22 cellular contexts compared by ENCODE assay signal in the genomic region with DNA sequence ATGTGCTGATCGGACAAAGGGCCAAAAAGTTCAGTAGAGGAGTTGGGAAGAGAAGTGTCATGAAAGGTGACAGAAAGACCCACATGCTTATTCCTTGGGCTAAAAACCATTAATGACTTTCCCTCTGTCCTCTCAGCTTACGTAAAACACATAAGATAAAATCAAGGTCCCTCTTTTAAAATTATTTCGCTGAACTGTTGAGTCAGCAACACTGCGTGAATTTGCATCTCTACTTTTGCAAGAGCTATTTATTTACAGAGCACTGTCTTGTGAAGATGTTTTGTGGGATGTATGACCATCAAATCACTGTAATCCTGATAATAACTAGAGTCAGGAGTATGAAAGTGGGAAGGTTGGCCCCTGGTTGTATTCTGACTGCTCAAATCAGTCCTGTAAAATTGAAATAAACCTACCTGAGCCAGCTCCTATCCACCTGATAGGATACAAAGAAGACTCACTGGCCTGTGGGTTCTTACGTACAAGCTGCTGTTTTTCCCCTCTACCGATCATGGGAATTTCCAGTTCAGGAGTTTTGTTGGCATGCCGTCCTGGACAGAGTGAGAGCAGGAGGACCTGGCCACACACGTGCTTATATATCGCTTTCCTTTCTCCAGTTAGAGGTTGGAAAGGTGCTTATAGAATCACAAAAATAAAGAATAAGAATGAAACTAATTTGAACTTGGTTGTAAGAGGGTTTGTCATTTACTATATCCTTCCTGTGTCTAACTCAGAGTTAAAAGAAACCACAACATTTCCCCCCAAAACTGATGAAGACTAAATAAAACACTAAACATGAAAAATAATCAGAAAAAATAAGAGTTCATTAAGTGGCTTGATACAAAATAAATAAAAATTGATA. TPM values are rescaled to one million over a fixed set of nuclear protein-coding genes. Genes with fewer than 3 reads are reported as not detected.
DNase-seq lines count a peak whose midpoint lies in the region; ATAC-seq, FAIRE-seq and TF ChIP-seq lines count a peak whose summit lies in the region.
"Had no signal": no experiment of that assay in that cellular context is flagged by ENCODE, and none has a peak within 500 bp of the region (broad histone marks: within the 10 kb centered on the region; RNA-seq: fewer than 3 reads in every experiment).

No MANE protein-coding gene starts in this region.

- TF ChIP-seq CTCF in A549 (IDR thresholded peaks at IDR 0.05) = no peak
- no peak for TF ChIP-seq CTCF in keratinocyte (optimal IDR thresholded peaks at IDR 0.05 in 1 of 3, IDR thresholded peaks at IDR 0.05 in 1 of 3, conservative IDR thresholded peaks at IDR 0.05 in 1 of 3; ENCODE audit: extremely low read depth in 1 of 3, insufficient read depth in 2 of 3, low read length in 3 of 3)

- no peak overlapping the region for H2AFZ ChIP-seq in keratinocyte (ENCODE audit: control insufficient read depth, low read length)

- H3K4me1 Mint-ChIP-seq in CD4-positive, CD25-positive, alpha-beta regulatory T cell = peaks cover 4 to 27% (median 18%) of the 10 kb centered on the region in 4 donors
- H3K4me1 Mint-ChIP-seq in activated CD4-positive, alpha-beta memory T cell treated with anti-CD3 and anti-CD28 coated beads, Interleukin-2, amount 10 ng/mL, durations not matched to agents 7 days and 5 days = peaks cover 58% of the 10 kb centered on the region

- peaks cover 0 to 5% (median 2%) of the 10 kb centered on the region in 7 donors for H3K9me3 Mint-ChIP-seq in CD4-positive, CD25-positive, alpha-beta regulatory T cell
- H3K9me3 Mint-ChIP-seq in activated CD4-positive, alpha-beta memory T cell treated with anti-CD3 and anti-CD28 coated beads, Interleukin-2, amount 10 ng/mL, durations not matched to agents 7 days and 5 days = peaks cover 6% of the 10 kb centered on the region

- FAIRE-seq in A549 (lab: Jason Lieb, UNC) (no peak), keratinocyte (lab: Jason Lieb, UNC) (no peak)
- FAIRE-seq: small intestine, TTC549 had no signal

- TF ChIP-seq POLR2A in A549 (IDR thresholded peaks at IDR 0.05; ENCODE audit: low read length) = no peak

- CTCF ChIA-PET in A549 (lab: Yijun Ruan, JAX) = interaction anchor here (0.9 kb wide), 1 partner anchor 8 kb away, joined by 3 read pairs; no protein-coding TSS in a partner anchor
- CTCF ChIA-PET in activated CD4-positive, alpha-beta memory T cell treated with anti-CD3 and anti-CD28 coated beads, Interleukin-2, amount 10 ng/mL, durations not matched to agents 7 days and 5 days (lab: Charles Lee) = interaction anchor here (1.3 to 4.8 kb wide), 2 partner anchors 8 to 126 kb away, joined by 5 to 22 read pairs; no protein-coding TSS in a partner anchor

- no peaks in the 10 kb centered on the region for H3K79me2 ChIP-seq in keratinocyte (ENCODE audit: control insufficient read depth, insufficient read depth, low read length)

- H3K4me3 Mint-ChIP-seq in CD4-positive, CD25-positive, alpha-beta regulatory T cell = peak overlapping the region; percentile 3 to 78 (median 74)
- H3K4me3 Mint-ChIP-seq in activated CD4-positive, alpha-beta memory T cell treated with anti-CD3 and anti-CD28 coated beads, Interleukin-2, amount 10 ng/mL, durations not matched to agents 7 days and 5 days = peak overlapping the region; percentile 67

- no peaks in the 10 kb centered on the region for H3K27me3 ChIP-seq in CD4-positive, CD25-positive, alpha-beta regulatory T cell (ENCODE audit: control insufficient read depth, insufficient read depth, low read length)
- H3K27me3 ChIP-seq in keratinocyte (ENCODE audit: control insufficient read depth, extremely low read depth, insufficient read depth, low read length) (no peaks in the 10 kb centered on the region), SJCRH30 (no peaks in the 10 kb centered on the region)
- H3K27me3 ChIP-seq: BE2C, cardiac muscle cell, ovary, transverse colon had no signal

- H3K36me3 Mint-ChIP-seq in CD4-positive, CD25-positive, alpha-beta regulatory T cell = peaks cover 3% of the 10 kb centered on the region
- peaks cover 7% of the 10 kb centered on the region for H3K36me3 Mint-ChIP-seq in activated CD4-positive, alpha-beta memory T cell treated with anti-CD3 and anti-CD28 coated beads, Interleukin-2, amount 10 ng/mL, durations not matched to agents 7 days and 5 days (ENCODE audit: low read depth)

- POLR2A ChIA-PET in A549 (lab: Yijun Ruan, JAX) = no interaction called here
- POLR2A ChIA-PET in activated CD4-positive, alpha-beta memory T cell treated with anti-CD3 and anti-CD28 coated beads, Interleukin-2, amount 10 ng/mL, durations not matched to agents 7 days and 5 days (lab: Charles Lee) = interaction anchor here (0.9 to 1.5 kb wide), 3 partner anchors 20 to 87 kb away, joined by 3 to 5 read pairs (median 3); no protein-coding TSS in a partner anchor

- WGBS in A549 (ENCODE audit: missing lambda C conversion rate) = 60% methylated on average over 9 of the region's 9 CpGs

- TF ChIP-seq EP300 in A549 (IDR thresholded peaks at IDR 0.05) = no peak

- H3K4me3 ChIP-seq in A549 = no peak overlapping the region
- H3K4me3 ChIP-seq in CD4-positive, CD25-positive, alpha-beta regulatory T cell (ENCODE audit: low read depth, low read length) = peak overlapping the region; percentile 64
- H3K4me3 ChIP-seq in keratinocyte (ENCODE audit: control insufficient read depth in 2 of 3, extremely low read depth in 1 of 3, insufficient read depth in 2 of 3, low read depth in 1 of 3, low read length in 3 of 3) = no peak overlapping the region
- H3K4me3 ChIP-seq in SJCRH30 = no peak overlapping the region
- H3K4me3 ChIP-seq: cardiac muscle cell, ovary, transverse colon had no signal

- peaks cover 4% of the 10 kb centered on the region for H3K27me3 Mint-ChIP-seq in CD4-positive, CD25-positive, alpha-beta regulatory T cell
- H3K27me3 Mint-ChIP-seq in activated CD4-positive, alpha-beta memory T cell treated with anti-CD3 and anti-CD28 coated beads, Interleukin-2, amount 10 ng/mL, durations not matched to agents 7 days and 5 days = no peaks in the 10 kb centered on the region

- dilution Hi-C loops in keratinocyte (cut with MboI; ENCODE audit: extremely low pct_ligation_motif_present, low sequenced_read_pairs) = no loop called here

- no peaks in the 10 kb centered on the region for H3K36me3 ChIP-seq in CD4-positive, CD25-positive, alpha-beta regulatory T cell (ENCODE audit: control insufficient read depth, insufficient read depth, low read length)
- H3K36me3 ChIP-seq in keratinocyte (ENCODE audit: control insufficient read depth in 2 of 2, extremely low read depth in 1 of 2, insufficient read depth in 2 of 2, low read length in 2 of 2) (no peaks in the 10 kb centered on the region), SJCRH30 (no peaks in the 10 kb centered on the region)
- H3K36me3 ChIP-seq: BE2C, cardiac muscle cell, ovary, transverse colon had no signal

- TF ChIP-seq RAD21 in A549 (conservative IDR thresholded peaks at IDR 0.05 in 1 of 2, IDR thresholded peaks at IDR 0.05 in 1 of 2) = no peak

- no peak overlapping the region for H3K27ac ChIP-seq in A549
- no peak overlapping the region for H3K27ac ChIP-seq in CD4-positive, CD25-positive, alpha-beta regulatory T cell (ENCODE audit: insufficient read depth, low read length, poor library complexity, severe bottlenecking)
- H3K27ac ChIP-seq in keratinocyte (ENCODE audit: control insufficient read depth, insufficient read depth, low read length) = no peak overlapping the region
- H3K27ac ChIP-seq in SJCRH30 = no peak overlapping the region
- H3K27ac ChIP-seq: cardiac muscle cell, ovary, transverse colon had no signal

- no peak overlapping the region for H3K9ac ChIP-seq in keratinocyte (ENCODE audit: control insufficient read depth, extremely low read depth, insufficient read depth, low read length)

- H3K4me1 ChIP-seq in A549 = no peaks in the 10 kb centered on the region
- peaks cover 12% of the 10 kb centered on the region for H3K4me1 ChIP-seq in CD4-positive, CD25-positive, alpha-beta regulatory T cell (ENCODE audit: control insufficient read depth, insufficient read depth, low read length, poor library complexity, severe bottlenecking)
- no peaks in the 10 kb centered on the region for H3K4me1 ChIP-seq in keratinocyte (ENCODE audit: control insufficient read depth, extremely low read depth, insufficient read depth, low read length)
- no peaks in the 10 kb centered on the region for H3K4me1 ChIP-seq in SJCRH30
- H3K4me1 ChIP-seq: BE2C, transverse colon had no signal

- ATAC-seq in A549 (no peak), GM21528 (IDR thresholded peaks at IDR 0.05; ENCODE audit: low FRiP score, unreplicated experiment) (no peak), GM18520 (IDR thresholded peaks at IDR 0.05; ENCODE audit: unreplicated experiment) (no peak)
- no peak for ATAC-seq in CD4-positive, CD25-positive, alpha-beta regulatory T cell (ENCODE audit: low read depth in 2 of 2)
- ATAC-seq: left cardiac atrium had no signal

- DNase-seq in A549 (ENCODE audit: low read depth in 1 of 2, low spot score in 1 of 2) = no peak
- DNase-seq in CD4-positive, CD25-positive, alpha-beta regulatory T cell = peak in 1 of 3 donors; percentile 27
- DNase-seq in activated CD4-positive, alpha-beta memory T cell treated with anti-CD3 and anti-CD28 coated beads, Interleukin-2, amount 10 ng/mL, durations not matched to agents 7 days and 5 days = no peak
- no peak for DNase-seq in keratinocyte (ENCODE audit: low read depth, low spot score)
- no peak for DNase-seq in cerebellum (ENCODE audit: low spot score)
- no peak for DNase-seq in SJCRH30
- DNase-seq: BE2C; DMS79; effector CD8-positive, alpha-beta T cell; KBM-7; left cardiac atrium; NCI-H1092; NCI-H2107; ovary; small intestine; stimulated activated CD4-positive, alpha-beta T cell treated with anti-CD3 and anti-CD28 coated beads, Interleukin-4, amount 100 ng/mL, for 4 hours; transverse colon had no signal

- H3K4me2 ChIP-seq in A549 (no peak overlapping the region), keratinocyte (ENCODE audit: control insufficient read depth, extremely low read depth, insufficient read depth, low read depth, low read length) (peak overlapping the region; percentile 1)

- no peaks in the 10 kb centered on the region for H3K9me3 ChIP-seq in A549
- H3K9me3 ChIP-seq in CD4-positive, CD25-positive, alpha-beta regulatory T cell (ENCODE audit: control insufficient read depth in 2 of 2, low read length in 2 of 2) = no peaks in the 10 kb centered on the region
- no peaks in the 10 kb centered on the region for H3K9me3 ChIP-seq in keratinocyte (ENCODE audit: control insufficient read depth, low read depth, low read length)
- no peaks in the 10 kb centered on the region for H3K9me3 ChIP-seq in SJCRH30 (replicated peaks)
- H3K9me3 ChIP-seq: BE2C, ovary, transverse colon had no signal

- peak overlapping the region; percentile 20 to 80 (median 72) for H3K27ac Mint-ChIP-seq in CD4-positive, CD25-positive, alpha-beta regulatory T cell
- H3K27ac Mint-ChIP-seq in activated CD4-positive, alpha-beta memory T cell treated with anti-CD3 and anti-CD28 coated beads, Interleukin-2, amount 10 ng/mL, durations not matched to agents 7 days and 5 days = peak overlapping the region; percentile 60

- H3K9me1 ChIP-seq in keratinocyte (ENCODE audit: control insufficient read depth, extremely low read depth, insufficient read depth, low read length) = no peaks in the 10 kb centered on the region

- no peaks in the 10 kb centered on the region for H4K20me1 ChIP-seq in keratinocyte (ENCODE audit: control insufficient read depth, extremely low read depth, insufficient read depth, low read length)

RNA-seq across cellular contexts. Expression of a gene that starts 42.9 kb away (rescaled TPM):
- not detected in 2 replicates for polyA plus RNA-seq in A549 (2011; rRNA removed)
- not detected in 2 replicates for polyA plus RNA-seq in A549 (2012; cell fraction: cytosol; rRNA removed)
- polyA plus RNA-seq in A549 (2012; cell fraction: nucleus; rRNA removed) = not detected in 2 replicates
- not detected in 3 replicates for polyA plus RNA-seq in A549 (2017; fragmentation: RNase III; extraction: RNeasy Plus Mini Kit Qiagen cat#74134 plus additional on column Dnase treatment)
- not detected in 2 replicates for polyA minus RNA-seq in A549 (2011; rRNA and poly(A)+ RNA removed)
- 9.3 TPM for total RNA-seq in CD4-positive, CD25-positive, alpha-beta regulatory T cell
- 1 to 10 TPM in 3 of 4 donors, under 1 TPM in 1; 0.24 to 3.9 (median 2.1) TPM for polyA plus RNA-seq in CD4-positive, CD25-positive, alpha-beta regulatory T cell
- under 1 TPM; 0.35 to 0.40 TPM for total RNA-seq in activated CD4-positive, alpha-beta memory T cell treated with anti-CD3 and anti-CD28 coated beads, Interleukin-2, amount 10 ng/mL, durations not matched to agents 7 days and 5 days
- not detected in 3 replicates for polyA plus RNA-seq in keratinocyte
- not detected for polyA plus RNA-seq in keratinocyte (2011; ENCODE audit: low read depth)
- not detected in 2 replicates for polyA plus RNA-seq in keratinocyte (2011; cell fraction: cytosol; rRNA removed)
- not detected in 2 replicates for polyA plus RNA-seq in keratinocyte (2011; cell fraction: nucleus; rRNA removed)
- not detected in 2 replicates for polyA plus RNA-seq in keratinocyte (2012; ENCODE audit: low replicate concordance)
- not detected in 3 replicates for polyA minus RNA-seq in keratinocyte
- not detected for polyA minus RNA-seq in keratinocyte (2011; cell fraction: cytosol; rRNA and poly(A)+ RNA removed)
- polyA minus RNA-seq in keratinocyte (2011; cell fraction: nucleus; rRNA and poly(A)+ RNA removed) = not detected in 2 replicates
- total RNA-seq in cerebellum = not detected
- not detected in 2 replicates for total RNA-seq in SJCRH30 (2014; rRNA removed; shearing (Covaris generic))
- total RNA-seq: cardiac muscle cell, fibroblast of lung, ovary had no signal
- polyA plus RNA-seq: fibroblast of lung, ovary, small intestine had no signal
